ENCODE assay signal across 23 cellular contexts in genomic region chr10:120186506-120186905, GRCh38.
"Had no signal": no experiment of that assay in that cellular context is flagged by ENCODE, and none has a peak within 500 bp of the region (broad histone marks: within the 10 kb centered on the region; RNA-seq: fewer than 3 reads in every experiment).

No MANE protein-coding gene starts in this region.

- H3K4me1 ChIP-seq: heart left ventricle, pancreas, psoas muscle, right atrium auricular region, spleen, testis, upper lobe of left lung had no signal

- DNase-seq: activated CD4-positive, alpha-beta T cell treated with anti-CD3 and anti-CD28 coated beads, Interleukin-2, amount 50 U/mL, for 1 hour; activated CD4-positive, CD25-positive, alpha-beta regulatory T cell treated with anti-CD3 and anti-CD28 coated beads, Interleukin-2, amount 50 U/mL, for 72 hours; activated CD8-positive, alpha-beta T cell treated with anti-CD3 and anti-CD28 coated beads, Interleukin-2, amount 10 ng/mL, durations not matched to agents 7 days and 5 days; activated gamma-delta T cell treated with Interleukin-2 at 50 U/mL for 16 hours; anterior cingulate cortex; body of pancreas; cortex of kidney; heart left ventricle; islet precursor cell; left cardiac atrium; mesenchymal stem cell; nephron progenitor cell; pancreas; psoas muscle; spleen; stimulated activated CD4-positive, alpha-beta T cell treated with anti-CD3 and anti-CD28 coated beads, Interleukin-4, amount 100 ng/mL, for 1 hour; stimulated activated naive CD4-positive, alpha-beta T cell; testis; WERI-Rb-1 had no signal

- H3K4me3 ChIP-seq: body of pancreas, cardiac muscle cell, heart left ventricle, pancreas, psoas muscle, right atrium auricular region, spleen, testis, upper lobe of left lung had no signal

- H3K36me3 ChIP-seq: cardiac muscle cell, heart left ventricle, pancreas, right atrium auricular region, spleen, upper lobe of left lung, WERI-Rb-1 had no signal

- H3K4me3 Mint-ChIP-seq: activated CD8-positive, alpha-beta T cell treated with anti-CD3 and anti-CD28 coated beads, Interleukin-2, amount 10 ng/mL, durations not matched to agents 7 days and 5 days; activated naive CD4-positive, alpha-beta T cell treated with anti-CD3 and anti-CD28 coated beads, Interleukin-2, amount 50 U/mL, for 24 hours; nephron progenitor cell had no signal

- H3K36me3 Mint-ChIP-seq: activated naive CD4-positive, alpha-beta T cell treated with anti-CD3 and anti-CD28 coated beads, Interleukin-2, amount 50 U/mL, for 24 hours had no signal

- H3K27me3 Mint-ChIP-seq: activated naive CD4-positive, alpha-beta T cell treated with anti-CD3 and anti-CD28 coated beads, Interleukin-2, amount 50 U/mL, for 24 hours had no signal

- H3K9me3 Mint-ChIP-seq: activated naive CD4-positive, alpha-beta T cell treated with anti-CD3 and anti-CD28 coated beads, Interleukin-2, amount 50 U/mL, for 24 hours; nephron progenitor cell had no signal

- H3K27ac Mint-ChIP-seq: activated CD8-positive, alpha-beta T cell treated with anti-CD3 and anti-CD28 coated beads, Interleukin-2, amount 10 ng/mL, durations not matched to agents 7 days and 5 days; activated naive CD4-positive, alpha-beta T cell treated with anti-CD3 and anti-CD28 coated beads, Interleukin-2, amount 50 U/mL, for 24 hours; nephron progenitor cell had no signal

- ATAC-seq: activated CD8-positive, alpha-beta T cell treated with anti-CD3 and anti-CD28 coated beads, Interleukin-2, amount 10 ng/mL, durations not matched to agents 7 days and 5 days; body of pancreas; heart left ventricle; left cardiac atrium; pancreas; psoas muscle had no signal

- H3K4me1 Mint-ChIP-seq: activated naive CD4-positive, alpha-beta T cell treated with anti-CD3 and anti-CD28 coated beads, Interleukin-2, amount 50 U/mL, for 24 hours; nephron progenitor cell had no signal

- H3K27me3 ChIP-seq: body of pancreas, cardiac muscle cell, heart left ventricle, pancreas, right atrium auricular region, testis, upper lobe of left lung had no signal

- H3K9me3 ChIP-seq: body of pancreas, heart left ventricle, pancreas, psoas muscle, right atrium auricular region, spleen, testis, upper lobe of left lung had no signal

- H3K27ac ChIP-seq: body of pancreas, cardiac muscle cell, heart left ventricle, pancreas, psoas muscle, right atrium auricular region, spleen, testis, upper lobe of left lung, WERI-Rb-1 had no signal
